In the genomic region with DNA sequence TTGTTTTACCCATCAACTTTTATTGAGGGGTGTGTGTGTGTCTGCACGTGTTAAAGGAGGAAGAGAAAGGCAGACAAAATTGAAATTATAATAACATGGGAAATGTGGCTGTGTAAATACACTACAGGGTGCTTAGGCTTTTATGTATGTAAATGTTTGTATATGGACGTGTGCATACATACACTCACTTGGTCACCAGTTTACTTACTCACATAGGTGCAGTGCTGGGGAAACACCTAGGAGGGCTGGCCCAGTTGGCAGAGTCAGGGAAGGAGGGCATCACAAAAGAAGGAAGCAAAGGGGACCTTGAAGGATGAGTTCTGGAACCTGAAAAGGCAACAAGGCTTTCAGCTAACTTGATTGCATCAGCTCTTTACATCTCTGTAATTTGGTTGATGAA, we compare ENCODE assay signal across 14 cellular contexts. TPM values are rescaled to one million over a fixed set of nuclear protein-coding genes. Genes with fewer than 3 reads are reported as not detected.
DNase-seq lines count a peak whose midpoint lies in the region; ATAC-seq, FAIRE-seq and TF ChIP-seq lines count a peak whose summit lies in the region.
"Had no signal": no experiment of that assay in that cellular context is flagged by ENCODE, and none has a peak within 500 bp of the region (broad histone marks: within the 10 kb centered on the region; RNA-seq: fewer than 3 reads in every experiment).

No MANE protein-coding gene starts in this region.

- no peaks in the 10 kb centered on the region for H3K9me2 ChIP-seq in GM23338 (ENCODE audit: insufficient read depth)

- H3K9me3 ChIP-seq in Caco-2 (no peaks in the 10 kb centered on the region), GM12878 (replicated peaks; ENCODE audit: control insufficient read depth, insufficient read depth, low read length) (no peaks in the 10 kb centered on the region), left lung (no peaks in the 10 kb centered on the region), tibial artery (no peaks in the 10 kb centered on the region)

- RAD21 ChIA-PET in GM12878 (lab: Charles Lee; ENCODE audit: unreplicated experiment): interaction anchor here (1.4 kb wide), 1 partner anchor 10 kb away, joined by 3 read pairs; a partner anchor contains a TSS

- H3K27ac Mint-ChIP-seq in Caco-2 (ENCODE audit: unreplicated experiment): peak overlapping the region; percentile 9
- peak overlapping the region; percentile 62; the same call in 1 of the 2 replicates for H3K27ac Mint-ChIP-seq in GM23338
- H3K27ac Mint-ChIP-seq in glutamatergic neuron (ENCODE audit: unreplicated experiment): no peak overlapping the region
- H3K27ac Mint-ChIP-seq: CD8-positive, alpha-beta T cell had no signal

- H4K20me1 ChIP-seq in GM23338 (replicated peaks; ENCODE audit: insufficient read depth): peaks cover 5% of the 10 kb centered on the region; the same call in 1 of the 2 replicates
- H4K20me1 ChIP-seq in GM12878 (ENCODE audit: control insufficient read depth, insufficient read depth): no peaks in the 10 kb centered on the region

- TF ChIP-seq CTCF in Caco-2 (IDR thresholded peaks at IDR 0.05; ENCODE audit: insufficient read depth in 1 of 2, low read depth in 1 of 2, low read length in 1 of 2, severe bottlenecking in 1 of 2, unreplicated experiment in 1 of 2) (no peak), GM23338 (conservative IDR thresholded peaks at IDR 0.05; ENCODE audit: low read depth in 2 of 2) (no peak), GM12878 (IDR thresholded peaks at IDR 0.05 in 2 of 3, conservative IDR thresholded peaks at IDR 0.05 in 1 of 3; ENCODE audit: control insufficient read depth in 2 of 3, extremely low read depth in 1 of 3, insufficient read depth in 1 of 3, low read depth in 3 of 3, low read length in 3 of 3) (no peak), left lung (IDR thresholded peaks at IDR 0.05) (no peak), tibial artery (IDR thresholded peaks at IDR 0.05) (no peak), glutamatergic neuron (IDR thresholded peaks at IDR 0.05; ENCODE audit: partially characterized antibody, unreplicated experiment) (no peak)

- H3K9ac ChIP-seq in GM12878 (ENCODE audit: control insufficient read depth, insufficient read depth, low read length): no peak overlapping the region

- CTCF ChIA-PET in Caco-2 (lab: Charles Lee): no interaction called here
- CTCF ChIA-PET in GM12878 (lab: Yijun Ruan, JAX): no interaction called here

- H3K4me3 ChIP-seq in Caco-2 (ENCODE audit: low read depth, low read length) (no peak overlapping the region), GM23338 (no peak overlapping the region), GM12878 (no peak overlapping the region), left lung (no peak overlapping the region), tibial artery (no peak overlapping the region)

- in situ Hi-C loops in GM12878 (cut with MboI): no loop called here

- BruUV-seq in Caco-2 (replicated peaks; lab: Mats Ljungman, UMichigan) (no TSS peak), GM12878 (replicated peaks; lab: Mats Ljungman, UMichigan) (no TSS peak)

- SMC1A ChIA-PET in GM12878 (lab: Charles Lee; ENCODE audit: uncharacterized antibody, unreplicated experiment): interaction anchor here (0.6 to 1.6 kb wide), 4 partner anchors 8 to 1107 kb away, joined by 3 to 5 read pairs (median 4); no protein-coding TSS in a partner anchor

- H3K4me1 Mint-ChIP-seq in Caco-2 (ENCODE audit: low read depth, unreplicated experiment): no peaks in the 10 kb centered on the region
- H3K4me1 Mint-ChIP-seq in GM23338: no peaks in the 10 kb centered on the region
- no peaks in the 10 kb centered on the region for H3K4me1 Mint-ChIP-seq in glutamatergic neuron (ENCODE audit: low read depth, unreplicated experiment)
- H3K4me1 Mint-ChIP-seq: CD14-positive monocyte had no signal

- H3K4me1 ChIP-seq in Caco-2: no peaks in the 10 kb centered on the region
- no peaks in the 10 kb centered on the region for H3K4me1 ChIP-seq in GM23338 (ENCODE audit: insufficient read depth)
- H3K4me1 ChIP-seq in GM12878 (ENCODE audit: control insufficient read depth, insufficient read depth, low read length): no peaks in the 10 kb centered on the region
- no peaks in the 10 kb centered on the region for H3K4me1 ChIP-seq in left lung
- H3K4me1 ChIP-seq in tibial artery: no peaks in the 10 kb centered on the region

- TF ChIP-seq EP300 in GM12878 (IDR thresholded peaks at IDR 0.05; ENCODE audit: borderline replicate concordance in 1 of 2, control insufficient read depth in 1 of 2, low read depth in 2 of 2, low read length in 2 of 2): no peak

- H3K36me3 Mint-ChIP-seq in Caco-2 (ENCODE audit: insufficient read depth, unreplicated experiment): peaks cover 28% of the 10 kb centered on the region
- peaks cover 21% of the 10 kb centered on the region for H3K36me3 Mint-ChIP-seq in GM23338 (ENCODE audit: low read depth)
- H3K36me3 Mint-ChIP-seq in glutamatergic neuron (ENCODE audit: unreplicated experiment): peaks cover 4% of the 10 kb centered on the region

- ATAC-seq in GM23338: no peak
- peak; percentile 28; the same call in 2 of the 3 replicates for ATAC-seq in GM12878
- ATAC-seq in esophagus mucosa: peak; percentile 72
- ATAC-seq in left lung: no peak
- no peak for ATAC-seq in HG03039 (IDR thresholded peaks at IDR 0.05; ENCODE audit: unreplicated experiment)
- ATAC-seq: CD8-positive, alpha-beta T cell; HCT116 had no signal

- intact Hi-C loops in Caco-2 (cut with micrococcal nuclease; ENCODE audit: unreplicated experiment) (no loop called here), GM12878 (cut with micrococcal nuclease; ENCODE audit: unreplicated experiment) (no loop called here), left lung (cut with DNase I) (no loop called here), tibial artery (cut with DNase I; ENCODE audit: low total_unique reads) (no loop called here)

- no peak for TF ChIP-seq RAD21 in GM12878 (IDR thresholded peaks at IDR 0.05; ENCODE audit: insufficient read depth, low read depth, low read length)

- 75% methylated on average over 2 of the region's 2 CpGs for WGBS in GM12878 (ENCODE audit: insufficient coverage, insufficient replicate concordance, low lambda C conversion rate, missing lambda C conversion rate)

- H3K27ac ChIP-seq in GM23338 (ENCODE audit: low read depth): no peak overlapping the region
- H3K27ac ChIP-seq in GM12878 (ENCODE audit: control insufficient read depth, insufficient read depth): no peak overlapping the region
- H3K27ac ChIP-seq in left lung: no peak overlapping the region
- H3K27ac ChIP-seq in tibial artery: no peak overlapping the region

- no peak overlapping the region for H3K4me2 ChIP-seq in GM23338
- no peak overlapping the region for H3K4me2 ChIP-seq in GM12878 (ENCODE audit: control insufficient read depth, insufficient read depth)

- H3K27me3 ChIP-seq in Caco-2 (replicated peaks; ENCODE audit: control insufficient read depth, insufficient read depth, low read length) (no peaks in the 10 kb centered on the region), GM23338 (ENCODE audit: insufficient read depth) (no peaks in the 10 kb centered on the region), GM12878 (replicated peaks in 1 of 2; ENCODE audit: control insufficient read depth in 2 of 2, insufficient read depth in 2 of 2, low read length in 1 of 2) (no peaks in the 10 kb centered on the region), left lung (no peaks in the 10 kb centered on the region), tibial artery (no peaks in the 10 kb centered on the region)

- FAIRE-seq in GM12878 (lab: Jason Lieb, UNC): no peak
- FAIRE-seq: GM18507, H54 had no signal

- H3K27me3 Mint-ChIP-seq in Caco-2 (ENCODE audit: insufficient read depth, unreplicated experiment) (no peaks in the 10 kb centered on the region), GM23338 (ENCODE audit: insufficient read depth, low read depth, poor library complexity) (no peaks in the 10 kb centered on the region), glutamatergic neuron (ENCODE audit: unreplicated experiment) (no peaks in the 10 kb centered on the region)

- H3K9me3 Mint-ChIP-seq in Caco-2 (ENCODE audit: unreplicated experiment) (no peaks in the 10 kb centered on the region), GM23338 (no peaks in the 10 kb centered on the region; the same call in 2 of the 3 replicates), glutamatergic neuron (ENCODE audit: unreplicated experiment) (no peaks in the 10 kb centered on the region)
- H3K9me3 Mint-ChIP-seq: CD14-positive monocyte; CD8-positive, alpha-beta T cell had no signal

- H3F3A ChIP-seq in GM23338 (replicated peaks; ENCODE audit: low read depth): no peaks in the 10 kb centered on the region

- H3K36me3 ChIP-seq in Caco-2 (ENCODE audit: control insufficient read depth, insufficient read depth, low read length) (no peaks in the 10 kb centered on the region; the same call in 1 of the 2 replicates), GM23338 (ENCODE audit: insufficient read depth) (peaks cover 22% of the 10 kb centered on the region; the same call in 1 of the 2 replicates), GM12878 (ENCODE audit: control insufficient read depth in 2 of 2, insufficient read depth in 2 of 2, low read length in 1 of 2) (peaks cover 0 to 15% of the 10 kb centered on the region in 2 experiments; a peak in 3 of 4 replicates), left lung (peaks cover 0 to 79% of the 10 kb centered on the region in 2 donors), tibial artery (peaks cover 27 to 56% (median 33%) of the 10 kb centered on the region in 3 donors)

- no peak for TF ChIP-seq POLR2A in GM12878 (IDR thresholded peaks at IDR 0.05; ENCODE audit: low read depth, low read length)

- no peak overlapping the region for H2AFZ ChIP-seq in GM23338
- H2AFZ ChIP-seq in GM12878 (ENCODE audit: control insufficient read depth, low read depth, low read length): no peak overlapping the region

- no peak for DNase-seq in Caco-2
- DNase-seq in GM23338 (ENCODE audit: low spot score): no peak
- no peak for DNase-seq in GM12878 (ENCODE audit: low read depth, low spot score)
- no peak for DNase-seq in left lung
- no peak for DNase-seq in tibial artery
- no peak for DNase-seq in glutamatergic neuron
- DNase-seq: CD8-positive, alpha-beta T cell; COR-L47 had no signal

- H3K4me3 Mint-ChIP-seq in Caco-2 (ENCODE audit: unreplicated experiment) (no peak overlapping the region), GM23338 (no peak overlapping the region), glutamatergic neuron (ENCODE audit: unreplicated experiment) (no peak overlapping the region)
- H3K4me3 Mint-ChIP-seq: CD14-positive monocyte; CD8-positive, alpha-beta T cell had no signal

- POLR2A ChIA-PET in Caco-2 (lab: Charles Lee): no interaction called here
- POLR2A ChIA-PET in GM12878 (lab: Charles Lee): interaction anchor here (1.3 kb wide), 1 partner anchor 10 kb away, joined by 4 read pairs; no protein-coding TSS in a partner anchor

- peaks cover 14% of the 10 kb centered on the region for H3K79me2 ChIP-seq in GM23338 (replicated peaks; ENCODE audit: insufficient read depth)
- no peaks in the 10 kb centered on the region; the same call in 1 of the 2 replicates for H3K79me2 ChIP-seq in GM12878 (ENCODE audit: control insufficient read depth, insufficient read depth, low read length)

RNA-seq across cellular contexts. Expression of a gene that starts 10.0 kb away (rescaled TPM):
- 53.1 and 59.2 TPM in 2 replicates for total RNA-seq in Caco-2 (2022)
- total RNA-seq in GM23338 (2014; rRNA removed; shearing (Covaris generic)): 63.1 and 74.4 TPM in 2 replicates
- polyA plus RNA-seq in GM23338 (2016; fragmentation: Nextera tagmentation; extraction: Ambion mirVana): 19.7 and 21.4 TPM in 2 replicates
- total RNA-seq in GM12878 (2013; cell fraction: nucleolus; rRNA removed): 514 and 534 TPM in 2 replicates
- 47.3 and 50.6 TPM in 2 replicates for total RNA-seq in GM12878 (2014; rRNA removed)
- 44.6 and 46.3 TPM in 2 replicates for total RNA-seq in GM12878 (2014; rRNA removed; fragmentation: Illumina TruSeq; extraction: Trizol)
- 38.2 and 43.4 TPM in 2 replicates for total RNA-seq in GM12878 (2021)
- 33.3 TPM for polyA plus RNA-seq in GM12878 (2011; ENCODE audit: low read depth)
- 132 and 149 TPM in 2 replicates for polyA plus RNA-seq in GM12878 (2011; rRNA removed)
- 51.0 and 68.1 TPM in 2 replicates for polyA plus RNA-seq in GM12878 (2011; cell fraction: cytosol; rRNA removed)
- polyA plus RNA-seq in GM12878 (2011; cell fraction: nucleus; rRNA removed): 180 and 189 TPM in 2 replicates
- 31.7 and 35.8 TPM in 2 replicates for polyA plus RNA-seq in GM12878 (2012)
- 52.5 and 63.7 TPM in 2 replicates for polyA plus RNA-seq in GM12878 (2014; fragmentation: Illumina TruSeq; extraction: Trizol)
- 10 to 100 TPM; 21.3 to 26.0 TPM for polyA plus RNA-seq in GM12878 (2014; fragmentation: Nextera tagmentation; extraction: Ambion mirVana)
- 39.1 and 41.9 TPM in 2 replicates for polyA plus RNA-seq in GM12878 (2014; rRNA removed)
- 10 to 100 TPM; 27.0 to 29.9 TPM for polyA plus RNA-seq in GM12878 (2016; fragmentation: Nextera tagmentation; extraction: Ambion mirVana)
- 194 and 329 TPM in 2 replicates for polyA minus RNA-seq in GM12878 (2011; rRNA and poly(A)+ RNA removed)
- 38.8 and 41.6 TPM in 2 replicates for polyA minus RNA-seq in GM12878 (2011; cell fraction: cytosol; rRNA and poly(A)+ RNA removed)
- 103 and 138 TPM in 2 replicates for polyA minus RNA-seq in GM12878 (2011; cell fraction: nucleus; rRNA and poly(A)+ RNA removed)
- total RNA-seq in esophagus mucosa: 39.3 TPM
- total RNA-seq in left lung: 10 to 100 TPM; 47.8 to 47.9 TPM
- total RNA-seq in glutamatergic neuron (ENCODE audit: unreplicated experiment): 74.1 TPM

Comparison
In these comparisons a context has a peak if more than half of its experiments do, and no peak if none do; other contexts are left out.
1. ATAC-seq: peak in GM12878 (single experiment) and esophagus mucosa (single experiment); none in GM23338 (single experiment), left lung (single experiment) and HG03039 (single experiment).